Comparison of ENCODE assay signal across 8 cellular contexts in the genomic region with DNA sequence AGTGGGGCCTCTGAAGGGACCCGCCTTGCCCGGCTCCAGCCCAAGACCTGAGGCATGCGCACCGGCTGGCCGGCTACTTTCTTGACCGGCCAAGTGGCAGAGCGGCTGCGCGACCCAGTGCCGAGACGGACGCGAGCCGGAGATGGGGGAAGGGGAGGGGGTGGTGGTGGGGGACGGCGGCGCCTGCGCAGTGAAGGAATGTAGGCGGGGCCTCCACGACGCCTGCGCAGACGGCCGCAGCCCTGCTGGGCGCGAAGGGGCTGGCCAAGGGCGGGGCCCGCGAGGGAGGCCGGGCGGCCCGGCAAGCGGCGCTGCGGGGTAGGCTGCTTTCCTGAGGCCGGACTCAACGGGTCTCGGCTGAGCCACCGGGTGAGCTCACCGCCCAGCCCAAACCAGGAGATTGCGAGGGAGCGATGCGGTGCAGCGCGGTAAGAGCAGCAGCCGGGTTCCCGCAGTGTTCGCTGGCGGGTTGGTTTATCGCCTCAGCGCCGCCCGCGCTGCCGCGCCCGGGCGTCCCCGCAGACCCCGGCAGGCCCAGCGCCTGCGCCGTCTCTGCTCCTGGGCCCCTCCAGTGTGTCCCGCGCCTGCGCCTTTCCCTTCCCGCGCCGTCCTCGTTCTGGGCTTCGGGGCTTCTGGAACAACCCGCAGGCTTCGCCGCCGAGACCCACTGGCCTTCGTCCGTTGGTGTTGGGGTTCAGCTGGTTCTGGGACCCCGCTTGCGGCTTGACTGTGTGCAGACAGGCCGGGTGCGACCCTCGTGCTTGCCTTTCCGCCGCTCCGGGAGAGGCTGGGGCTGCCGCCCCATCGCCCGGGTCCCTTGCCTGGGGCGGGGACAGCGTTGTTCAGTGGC. TPM values are rescaled to one million over a fixed set of nuclear protein-coding genes. Genes with fewer than 3 reads are reported as not detected.
DNase-seq lines count a peak whose midpoint lies in the region; ATAC-seq and TF ChIP-seq lines count a peak whose summit lies in the region.

A gene with protein sequence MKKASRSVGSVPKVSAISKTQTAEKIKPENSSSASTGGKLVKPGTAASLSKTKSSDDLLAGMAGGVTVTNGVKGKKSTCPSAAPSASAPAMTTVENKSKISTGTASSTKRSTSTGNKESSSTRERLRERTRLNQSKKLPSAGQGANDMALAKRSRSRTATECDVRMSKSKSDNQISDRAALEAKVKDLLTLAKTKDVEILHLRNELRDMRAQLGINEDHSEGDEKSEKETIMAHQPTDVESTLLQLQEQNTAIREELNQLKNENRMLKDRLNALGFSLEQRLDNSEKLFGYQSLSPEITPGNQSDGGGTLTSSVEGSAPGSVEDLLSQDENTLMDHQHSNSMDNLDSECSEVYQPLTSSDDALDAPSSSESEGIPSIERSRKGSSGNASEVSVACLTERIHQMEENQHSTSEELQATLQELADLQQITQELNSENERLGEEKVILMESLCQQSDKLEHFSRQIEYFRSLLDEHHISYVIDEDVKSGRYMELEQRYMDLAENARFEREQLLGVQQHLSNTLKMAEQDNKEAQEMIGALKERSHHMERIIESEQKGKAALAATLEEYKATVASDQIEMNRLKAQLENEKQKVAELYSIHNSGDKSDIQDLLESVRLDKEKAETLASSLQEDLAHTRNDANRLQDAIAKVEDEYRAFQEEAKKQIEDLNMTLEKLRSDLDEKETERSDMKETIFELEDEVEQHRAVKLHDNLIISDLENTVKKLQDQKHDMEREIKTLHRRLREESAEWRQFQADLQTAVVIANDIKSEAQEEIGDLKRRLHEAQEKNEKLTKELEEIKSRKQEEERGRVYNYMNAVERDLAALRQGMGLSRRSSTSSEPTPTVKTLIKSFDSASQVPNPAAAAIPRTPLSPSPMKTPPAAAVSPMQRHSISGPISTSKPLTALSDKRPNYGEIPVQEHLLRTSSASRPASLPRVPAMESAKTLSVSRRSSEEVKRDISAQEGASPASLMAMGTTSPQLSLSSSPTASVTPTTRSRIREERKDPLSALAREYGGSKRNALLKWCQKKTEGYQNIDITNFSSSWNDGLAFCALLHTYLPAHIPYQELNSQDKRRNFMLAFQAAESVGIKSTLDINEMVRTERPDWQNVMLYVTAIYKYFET (plus strand): TSS at position 276 of the 850 bp plus-strand sequence. CDS start 31,401 bp downstream, outside the sequence.

- no peaks in the 10 kb centered on the region for H3K9me3 Mint-ChIP-seq in activated naive CD8-positive, alpha-beta T cell treated with anti-CD3 and anti-CD28 coated beads, Interleukin-2, amount 10 ng/mL, durations not matched to agents 7 days and 5 days

- intact Hi-C loops in Right ventricle myocardium inferior (cut with DNase I): loop anchor here (5.0 kb wide), 1 partner anchor 227 kb away; a partner anchor contains a TSS
- intact Hi-C loops in tibial artery (cut with DNase I; ENCODE audit: low total_unique reads): no loop called here

- peaks cover 3% of the 10 kb centered on the region; the same call in 1 of the 2 replicates for H4K20me1 ChIP-seq in SU-DHL-6 (ENCODE audit: low read depth, low read length)

- H3K27me3 ChIP-seq in SU-DHL-6 (ENCODE audit: low read length) (no peaks in the 10 kb centered on the region), parathyroid adenoma (ENCODE audit: control insufficient read depth, insufficient read depth, low read length) (no peaks in the 10 kb centered on the region), tibial artery (no peaks in the 10 kb centered on the region)

- H3K4me3 ChIP-seq in GM12865 (ENCODE audit: low read depth, low read length) (peak within 1 kb of the TSS; percentile 99), SU-DHL-6 (ENCODE audit: insufficient read depth, low read length, poor library complexity, severe bottlenecking) (peak within 1 kb of the TSS; percentile 72), parathyroid adenoma (ENCODE audit: low read depth, low read length) (peak within 1 kb of the TSS; percentile 96), tibial artery (peak within 1 kb of the TSS; percentile 82 to 90)

- peak within 1 kb of the TSS; percentile 91 for H3K4me3 Mint-ChIP-seq in activated naive CD8-positive, alpha-beta T cell treated with anti-CD3 and anti-CD28 coated beads, Interleukin-2, amount 10 ng/mL, durations not matched to agents 7 days and 5 days

- TF ChIP-seq CTCF in GM12865 (IDR thresholded peaks at IDR 0.05; ENCODE audit: insufficient read depth, low read depth, low read length, missing control alignments) (peak; percentile 14), SU-DHL-6 (IDR thresholded peaks at IDR 0.05; ENCODE audit: insufficient read depth, low read length, poor library complexity, severe bottlenecking) (no peak), parathyroid adenoma (IDR thresholded peaks at IDR 0.05) (peak; percentile 11), tibial artery (IDR thresholded peaks at IDR 0.05) (peak; percentile 13 to 21)

- H3K79me2 ChIP-seq in SU-DHL-6 (ENCODE audit: insufficient read depth, low read length) (peaks cover 49% of the 10 kb centered on the region), parathyroid adenoma (peaks cover 2% of the 10 kb centered on the region)

- H3K27ac ChIP-seq in SU-DHL-6 (ENCODE audit: low read depth, low read length): peak within 1 kb of the TSS; percentile 76
- peak within 1 kb of the TSS; percentile 69 for H3K27ac ChIP-seq in parathyroid adenoma
- peak within 1 kb of the TSS; percentile 95 to 98 for H3K27ac ChIP-seq in tibial artery

- H3K9me2 ChIP-seq in SU-DHL-6 (replicated peaks; ENCODE audit: insufficient read depth, low read length): no peaks in the 10 kb centered on the region

- peaks cover 3% of the 10 kb centered on the region for H3K36me3 Mint-ChIP-seq in activated naive CD8-positive, alpha-beta T cell treated with anti-CD3 and anti-CD28 coated beads, Interleukin-2, amount 10 ng/mL, durations not matched to agents 7 days and 5 days

- no peaks in the 10 kb centered on the region for H3K27me3 Mint-ChIP-seq in activated naive CD8-positive, alpha-beta T cell treated with anti-CD3 and anti-CD28 coated beads, Interleukin-2, amount 10 ng/mL, durations not matched to agents 7 days and 5 days

- peak within 1 kb of the TSS; percentile 97 for H3K4me2 ChIP-seq in SU-DHL-6 (ENCODE audit: low read depth, low read length, poor library complexity, severe bottlenecking)
- H3K4me2 ChIP-seq in parathyroid adenoma (ENCODE audit: low read length): peak within 1 kb of the TSS; percentile 90

- H3K9ac ChIP-seq in SU-DHL-6 (ENCODE audit: low read length): peak within 1 kb of the TSS; percentile 90
- no peak within 1 kb of the TSS for H3K9ac ChIP-seq in parathyroid adenoma

- H2AFZ ChIP-seq in SU-DHL-6 (ENCODE audit: low read depth, low read length, severe bottlenecking) (peak within 1 kb of the TSS; percentile 100), parathyroid adenoma (peak within 1 kb of the TSS; percentile 92)

- ATAC-seq in HG02678 (IDR thresholded peaks at IDR 0.05; ENCODE audit: unreplicated experiment) (peak; percentile 90), Right ventricle myocardium inferior (peak; percentile 98)
- peak; percentile 96 for ATAC-seq in activated naive CD8-positive, alpha-beta T cell treated with anti-CD3 and anti-CD28 coated beads, Interleukin-2, amount 10 ng/mL, durations not matched to agents 7 days and 5 days (ENCODE audit: low read depth)

- H3K27ac Mint-ChIP-seq in activated naive CD8-positive, alpha-beta T cell treated with anti-CD3 and anti-CD28 coated beads, Interleukin-2, amount 10 ng/mL, durations not matched to agents 7 days and 5 days: peak within 1 kb of the TSS; percentile 90

- no peaks in the 10 kb centered on the region for H3K36me3 ChIP-seq in SU-DHL-6 (ENCODE audit: low read length)
- H3K36me3 ChIP-seq in parathyroid adenoma (ENCODE audit: control insufficient read depth, insufficient read depth, low read length): no peaks in the 10 kb centered on the region
- no peaks in the 10 kb centered on the region for H3K36me3 ChIP-seq in tibial artery

- POLR2A ChIA-PET in activated naive CD8-positive, alpha-beta T cell treated with anti-CD3 and anti-CD28 coated beads, Interleukin-2, amount 10 ng/mL, durations not matched to agents 7 days and 5 days (lab: Charles Lee): interaction anchor here (0.9 to 2.0 kb wide), 8 partner anchors 15 to 284 kb away, joined by 3 to 6 read pairs (median 3); a partner anchor contains a TSS

- H3F3A ChIP-seq in SU-DHL-6 (ENCODE audit: insufficient read depth): peaks cover 14% of the 10 kb centered on the region

- H3K4me1 ChIP-seq in parathyroid adenoma (no peaks in the 10 kb centered on the region), tibial artery (peaks cover 0 to 39% (median 21%) of the 10 kb centered on the region in 4 donors)

- H3K9me3 ChIP-seq in SU-DHL-6 (ENCODE audit: insufficient read depth, low read length) (no peaks in the 10 kb centered on the region), parathyroid adenoma (ENCODE audit: control insufficient read depth, low read length) (no peaks in the 10 kb centered on the region), tibial artery (no peaks in the 10 kb centered on the region)

- H3K4me1 Mint-ChIP-seq in activated naive CD8-positive, alpha-beta T cell treated with anti-CD3 and anti-CD28 coated beads, Interleukin-2, amount 10 ng/mL, durations not matched to agents 7 days and 5 days: peaks cover 25% of the 10 kb centered on the region

- DNase-seq in GM12865 (ENCODE audit: low read depth) (peak; percentile 96), NCI-H1105 treated with DMSO at 0.1 percent for 48 hours (lab: John Stamatoyannopoulos, UW) (peak; percentile 80), Right ventricle myocardium inferior (ENCODE audit: missing footprints) (peak; percentile 97), tibial artery (peak; percentile 92 to 97)
- DNase-seq in activated naive CD8-positive, alpha-beta T cell treated with anti-CD3 and anti-CD28 coated beads, Interleukin-2, amount 10 ng/mL, durations not matched to agents 7 days and 5 days: peak; percentile 98

RNA-seq across cellular contexts. Expression of the gene that starts here (rescaled TPM):
- 10 to 100 TPM; 55.4 to 59.4 TPM for total RNA-seq in activated naive CD8-positive, alpha-beta T cell treated with anti-CD3 and anti-CD28 coated beads, Interleukin-2, amount 10 ng/mL, durations not matched to agents 7 days and 5 days
- 45.7 TPM for total RNA-seq in Right ventricle myocardium inferior

Comparison
In these comparisons a context has a peak if more than half of its experiments do, and no peak if none do; other contexts are left out.
1. Peak in every context shown above with its lines: DNase-seq, ATAC-seq, H3K4me3 ChIP-seq and H3K27ac ChIP-seq.